24 cellular contexts compared by ENCODE assay signal in the genomic region with DNA sequence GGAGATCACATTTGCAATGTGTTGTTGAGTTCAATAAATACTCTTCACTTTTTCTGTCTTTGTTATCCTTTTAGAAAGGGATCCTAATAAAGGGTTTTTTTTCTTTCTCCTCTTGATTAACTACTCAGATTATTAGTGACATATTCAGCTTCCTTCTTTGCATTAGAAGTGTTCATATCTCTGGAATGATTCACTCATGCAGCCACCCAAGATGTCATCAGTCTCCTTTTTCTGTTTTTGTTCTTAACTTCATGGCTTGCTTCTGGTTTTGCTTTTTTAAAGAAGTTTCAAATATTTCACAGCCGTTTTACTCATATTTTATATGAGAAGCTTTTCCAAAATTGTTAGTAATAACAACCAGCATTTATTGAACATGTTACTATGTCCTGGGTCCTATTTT.
DNase-seq lines count a peak whose midpoint lies in the region; ATAC-seq and TF ChIP-seq lines count a peak whose summit lies in the region.
"Had no signal": no experiment of that assay in that cellular context is flagged by ENCODE, and none has a peak within 500 bp of the region (broad histone marks: within the 10 kb centered on the region; RNA-seq: fewer than 3 reads in every experiment).

No MANE protein-coding gene starts in this region.

- H2AFZ ChIP-seq in SK-N-SH (ENCODE audit: low read depth), result no peak overlapping the region

- no peaks in the 10 kb centered on the region for H3K9me2 ChIP-seq in SK-N-SH

- ATAC-seq in GM18861 (IDR thresholded peaks at IDR 0.05; ENCODE audit: unreplicated experiment), result no peak
- ATAC-seq: left colon had no signal

- H3K27me3 ChIP-seq in SK-N-SH (ENCODE audit: insufficient read depth) (no peaks in the 10 kb centered on the region), brain microvascular endothelial cell (replicated peaks) (no peaks in the 10 kb centered on the region)
- H3K27me3 ChIP-seq: adrenal gland; BLaER1 treated with 17β-estradiol and CSF1 and Interleukin-3, amounts not matched to agents 10 nM and 100 nM had no signal

- no peak overlapping the region; the same call in 1 of the 2 replicates for H3K9ac ChIP-seq in SK-N-SH
- H3K9ac ChIP-seq: BLaER1 treated with 17β-estradiol and CSF1 and Interleukin-3, amounts not matched to agents 10 nM and 100 nM had no signal

- peak; percentile 25 for DNase-seq in AG20443 (ENCODE audit: low spot score)
- no peak for DNase-seq in SK-N-SH
- DNase-seq in brain microvascular endothelial cell, result peak; percentile 27
- peak; percentile 49 for DNase-seq in hepatic stellate cell (ENCODE audit: low spot score)
- DNase-seq in hippocampal formation (lab: John Stamatoyannopoulos, UW), result no peak
- DNase-seq in DMS153 treated with DMSO at 0.1 percent for 48 hours (lab: John Stamatoyannopoulos, UW; ENCODE audit: unreplicated experiment), result no peak
- no peak for DNase-seq in NK-92 (lab: John Stamatoyannopoulos, UW; ENCODE audit: unreplicated experiment)
- DNase-seq: activated CD4-positive, alpha-beta T cell treated with anti-CD3 and anti-CD28 coated beads, Interleukin-2, amount 50 U/mL, for 1 hour; activated effector memory CD4-positive, alpha-beta T cell treated with anti-CD3 and anti-CD28 coated beads, Interleukin-2, amount 50 U/mL, for 16 hours; DND-41; Kasumi-1; left colon; mesenchymal stem cell; NCI-H1694; NCI-H510A treated with DMSO at 0.1 percent for 48 hours; NK-92 treated with Interleukin-12 subunit alpha and Interleukin-12 subunit beta, amount 100 ng/mL, for 24 hours; SHP77; stimulated activated CD4-positive, alpha-beta T cell treated with anti-CD3 and anti-CD28 coated beads, Interleukin-4, amount 100 ng/mL, for 1 hour; stimulated activated naive CD4-positive, alpha-beta T cell had no signal

- 34% methylated on average over 1 of the region's 1 CpG for WGBS in SK-N-SH (ENCODE audit: low lambda C conversion rate)

- H3F3A ChIP-seq in SK-N-SH (replicated peaks; ENCODE audit: insufficient read depth), result peaks cover 13% of the 10 kb centered on the region

- in situ Hi-C loops in brain microvascular endothelial cell (cut with HindIII; ENCODE audit: low pct_ligation_motif_present, low sequenced_read_pairs), result no loop called here

- no peaks in the 10 kb centered on the region for H3K9me3 ChIP-seq in SK-N-SH
- H3K9me3 ChIP-seq: adrenal gland; BLaER1 treated with 17β-estradiol and CSF1 and Interleukin-3, amounts not matched to agents 10 nM and 100 nM; HAP-1 had no signal

- CTCF ChIA-PET in SK-N-SH (lab: Yijun Ruan, JAX), result interaction anchor here (0.8 to 1.2 kb wide), 3 partner anchors 48 to 52 kb away, joined by 3 to 4 read pairs (median 3); no protein-coding TSS in a partner anchor

- no peak for TF ChIP-seq EP300 in SK-N-SH (IDR thresholded peaks at IDR 0.05; ENCODE audit: borderline replicate concordance in 1 of 2, low read depth in 1 of 2, low read length in 1 of 2)

- 0 out of 2 replicates have a peak overlapping the region, but pooled peaks have one; percentile 15 for H3K4me2 ChIP-seq in SK-N-SH
- H3K4me2 ChIP-seq: BLaER1 treated with 17β-estradiol and CSF1 and Interleukin-3, amounts not matched to agents 10 nM and 100 nM had no signal

- H3K27ac ChIP-seq in SK-N-SH (ENCODE audit: low read depth in 2 of 2, low read length in 1 of 2), result peak overlapping the region in 1 of 2 experiments; percentile 75; a peak in 2 of 4 replicates
- H3K27ac ChIP-seq in brain microvascular endothelial cell, result peak overlapping the region; percentile 16
- H3K27ac ChIP-seq: adrenal gland; BLaER1 treated with 17β-estradiol and CSF1 and Interleukin-3, amounts not matched to agents 10 nM and 100 nM; HL-60 had no signal

- H4K20me1 ChIP-seq in SK-N-SH (ENCODE audit: insufficient read depth), result no peaks in the 10 kb centered on the region

- TF ChIP-seq CTCF in SK-N-SH (IDR thresholded peaks at IDR 0.05) (no peak), brain microvascular endothelial cell (IDR thresholded peaks at IDR 0.05; ENCODE audit: low read depth, low read length, missing control alignments) (no peak)

- POLR2A ChIA-PET in SK-N-SH (lab: Yijun Ruan, JAX), result no interaction called here

- peaks cover 0 to 11% of the 10 kb centered on the region in 2 experiments; a peak in 1 of 4 replicates for H3K4me1 ChIP-seq in SK-N-SH (ENCODE audit: control insufficient read depth in 1 of 2, insufficient read depth in 2 of 2, low read depth in 1 of 2, low read length in 1 of 2)
- H3K4me1 ChIP-seq: BLaER1 treated with 17β-estradiol and CSF1 and Interleukin-3, amounts not matched to agents 10 nM and 100 nM; HAP-1 had no signal

- H3K4me3 ChIP-seq in SK-N-SH (ENCODE audit: low read depth in 2 of 2, low read length in 1 of 2) (no peak overlapping the region), brain microvascular endothelial cell (ENCODE audit: low read depth, low read length) (no peak overlapping the region)
- H3K4me3 ChIP-seq: adrenal gland; BLaER1 treated with 17β-estradiol and CSF1 and Interleukin-3, amounts not matched to agents 10 nM and 100 nM; HAP-1 had no signal

- no peak for TF ChIP-seq RAD21 in SK-N-SH (IDR thresholded peaks at IDR 0.05; ENCODE audit: low read length)

- H3K36me3 ChIP-seq in SK-N-SH (replicated peaks in 1 of 2; ENCODE audit: control insufficient read depth in 1 of 2, insufficient read depth in 2 of 2, low read length in 1 of 2), result peaks cover 10 to 18% of the 10 kb centered on the region in 2 experiments
- H3K36me3 ChIP-seq in brain microvascular endothelial cell (replicated peaks), result peaks cover 4% of the 10 kb centered on the region

- peaks cover 3% of the 10 kb centered on the region; the same call in 1 of the 2 replicates for H3K79me2 ChIP-seq in SK-N-SH (ENCODE audit: insufficient read depth)

TF ChIP-seq in SK-N-SH, 30 proteins besides CTCF, POLR2A, EP300 and RAD21:
- TF ChIP-seq NRF1 (IDR thresholded peaks at IDR 0.05; ENCODE audit: low read depth, low read length) (no peak), JUND (IDR thresholded peaks at IDR 0.05) (peak; percentile 37; the same call in 1 of the 2 replicates), TCF12 (IDR thresholded peaks at IDR 0.05) (no peak)
- TF ChIP-seq, protein P1, sequence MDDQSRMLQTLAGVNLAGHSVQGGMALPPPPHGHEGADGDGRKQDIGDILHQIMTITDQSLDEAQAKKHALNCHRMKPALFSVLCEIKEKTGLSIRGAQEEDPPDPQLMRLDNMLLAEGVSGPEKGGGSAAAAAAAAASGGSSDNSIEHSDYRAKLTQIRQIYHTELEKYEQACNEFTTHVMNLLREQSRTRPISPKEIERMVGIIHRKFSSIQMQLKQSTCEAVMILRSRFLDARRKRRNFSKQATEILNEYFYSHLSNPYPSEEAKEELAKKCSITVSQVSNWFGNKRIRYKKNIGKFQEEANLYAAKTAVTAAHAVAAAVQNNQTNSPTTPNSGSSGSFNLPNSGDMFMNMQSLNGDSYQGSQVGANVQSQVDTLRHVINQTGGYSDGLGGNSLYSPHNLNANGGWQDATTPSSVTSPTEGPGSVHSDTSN (IDR thresholded peaks at IDR 0.05), result peak; percentile 20; the same call in 1 of the 2 replicates

Comparison
In these comparisons a context has a peak if more than half of its experiments do, and no peak if none do; other contexts are left out.
1. DNase-seq: peak in AG20443 (single experiment), brain microvascular endothelial cell (single experiment) and hepatic stellate cell (single experiment); none in SK-N-SH (single experiment), hippocampal formation (0 of 2), DMS153 treated with DMSO at 0.1 percent for 48 hours (single experiment) and NK-92 (single experiment).